21 cellular contexts compared by ENCODE assay signal in genomic region chr3:96657710-96658109, GRCh38.
DNase-seq lines count a peak whose midpoint lies in the region; ATAC-seq and TF ChIP-seq lines count a peak whose summit lies in the region.
"Had no signal": no experiment of that assay in that cellular context is flagged by ENCODE, and none has a peak within 500 bp of the region (broad histone marks: within the 10 kb centered on the region; RNA-seq: fewer than 3 reads in every experiment).

No MANE protein-coding gene starts in this region.

- H3K27ac Mint-ChIP-seq in GM23338, result no peak overlapping the region
- H3K27ac Mint-ChIP-seq: CD14-positive monocyte; T-helper 2 cell treated with Interferon-gamma antibody and Interleukin-4, amounts not matched to agents 5 μg/mL and 100 μg/mL, for 36 hours had no signal

- H3K4me1 ChIP-seq in GM23338 (ENCODE audit: insufficient read depth) (peaks cover 10% of the 10 kb centered on the region), aorta (ENCODE audit: control insufficient read depth in 1 of 2, insufficient read depth in 2 of 2, low read length in 2 of 2) (no peaks in the 10 kb centered on the region), PC-3 (ENCODE audit: insufficient read depth, low read length) (no peaks in the 10 kb centered on the region)

- no peaks in the 10 kb centered on the region for H3F3A ChIP-seq in GM23338 (replicated peaks; ENCODE audit: low read depth)
- H3F3A ChIP-seq in PC-3 (ENCODE audit: low read length, unreplicated experiment), result no peaks in the 10 kb centered on the region

- no peaks in the 10 kb centered on the region for H3K79me2 ChIP-seq in GM23338 (replicated peaks; ENCODE audit: insufficient read depth)
- H3K79me2 ChIP-seq in PC-3 (ENCODE audit: low read length), result no peaks in the 10 kb centered on the region

- peak; percentile 6 for DNase-seq in DMS53 (lab: John Stamatoyannopoulos, UW)
- DNase-seq in DMS53 treated with DMSO at 0.1 percent for 48 hours (lab: John Stamatoyannopoulos, UW; ENCODE audit: unreplicated experiment), result no peak
- peak; percentile 65 for DNase-seq in GM23338 (ENCODE audit: low spot score)
- DNase-seq in NCI-H2227 treated with DMSO at 0.1 percent for 48 hours (lab: John Stamatoyannopoulos, UW), result peak; percentile 31
- DNase-seq in iPS DF 19.7 (ENCODE audit: low read depth, low spot score), result peak; percentile 15
- no peak for DNase-seq in aorta
- no peak for DNase-seq in HEK293T (ENCODE audit: extremely low spot score)
- no peak for DNase-seq in PC-3
- DNase-seq: DND-41, H7, NCI-H1092 treated with DMSO at 0.1 percent for 48 hours, NCI-H1694, NCI-H2171, NCI-H446 treated with DMSO at 0.1 percent for 48 hours, NCI-H774 had no signal

- no TSS peak for BruUV-seq in PC-3 (replicated peaks; lab: Mats Ljungman, UMichigan)

- peaks cover 24% of the 10 kb centered on the region for H3K9me3 Mint-ChIP-seq in GM23338

- H2AFZ ChIP-seq in GM23338 (no peak overlapping the region), PC-3 (ENCODE audit: low read length) (no peak overlapping the region)

- H3K27ac ChIP-seq in GM23338 (ENCODE audit: low read depth), result no peak overlapping the region
- no peak overlapping the region for H3K27ac ChIP-seq in aorta (ENCODE audit: low read depth in 1 of 2, low read length in 2 of 2)
- no peak overlapping the region for H3K27ac ChIP-seq in PC-3 (ENCODE audit: low read length)
- H3K27ac ChIP-seq: 22Rv1, SK-N-MC had no signal

- CTCF ChIA-PET in HEK293T (lab: Yijun Ruan, JAX), result no interaction called here
- CTCF ChIA-PET in PC-3 (lab: Charles Lee), result no interaction called here

- intact Hi-C loops in aorta (cut with DNase I), result no loop called here
- intact Hi-C loops in PC-3 (cut with micrococcal nuclease), result no loop called here

- peak; percentile 54; the same call in 2 of the 3 replicates for ATAC-seq in GM23338
- no peak for ATAC-seq in aorta (ENCODE audit: low FRiP score)
- ATAC-seq in PC-3, result no peak
- ATAC-seq: Panc1, Right ventricle myocardium inferior had no signal

- TF ChIP-seq CTCF in GM23338 (conservative IDR thresholded peaks at IDR 0.05; ENCODE audit: low read depth in 2 of 2) (no peak), PC-3 (conservative IDR thresholded peaks at IDR 0.05; ENCODE audit: low read depth, low read length) (no peak)

- POLR2A ChIA-PET in HEK293T (lab: Yijun Ruan, JAX), result no interaction called here
- POLR2A ChIA-PET in PC-3 (lab: Charles Lee; ENCODE audit: unreplicated experiment), result no interaction called here

- no peak overlapping the region for H3K4me3 ChIP-seq in GM23338
- no peak overlapping the region for H3K4me3 ChIP-seq in aorta (ENCODE audit: low read length in 2 of 2)
- no peak overlapping the region for H3K4me3 ChIP-seq in PC-3 (ENCODE audit: low read length)
- H3K4me3 ChIP-seq: SK-N-MC had no signal

- H4K20me1 ChIP-seq in GM23338 (replicated peaks; ENCODE audit: insufficient read depth), result no peaks in the 10 kb centered on the region
- no peaks in the 10 kb centered on the region for H4K20me1 ChIP-seq in PC-3 (ENCODE audit: low read length)

- H3K4me3 Mint-ChIP-seq in GM23338, result no peak overlapping the region
- H3K4me3 Mint-ChIP-seq: CD14-positive monocyte; T-helper 2 cell treated with Interferon-gamma antibody and Interleukin-4, amounts not matched to agents 5 μg/mL and 100 μg/mL, for 36 hours had no signal

- H3K27me3 ChIP-seq in GM23338 (ENCODE audit: insufficient read depth), result no peaks in the 10 kb centered on the region
- H3K27me3 ChIP-seq in aorta (ENCODE audit: control insufficient read depth in 1 of 2, insufficient read depth in 2 of 2, low read length in 1 of 2), result peaks cover 0 to 2% of the 10 kb centered on the region in 2 donors
- H3K27me3 ChIP-seq in PC-3 (ENCODE audit: low read length), result no peaks in the 10 kb centered on the region

- H3K4me1 Mint-ChIP-seq in GM23338, result peaks cover 6% of the 10 kb centered on the region; the same call in 2 of the 3 replicates
- H3K4me1 Mint-ChIP-seq: CD14-positive monocyte had no signal

- H3K9me2 ChIP-seq in GM23338 (ENCODE audit: insufficient read depth), result no peaks in the 10 kb centered on the region; the same call in 1 of the 2 replicates
- H3K9me2 ChIP-seq in PC-3 (replicated peaks; ENCODE audit: low read length), result no peaks in the 10 kb centered on the region

- peaks cover 21% of the 10 kb centered on the region for H3K36me3 Mint-ChIP-seq in GM23338 (ENCODE audit: low read depth)
- H3K36me3 Mint-ChIP-seq: CD14-positive monocyte had no signal

- H3K27me3 Mint-ChIP-seq in GM23338 (ENCODE audit: insufficient read depth, low read depth, poor library complexity), result peaks cover 2% of the 10 kb centered on the region

- H3K4me2 ChIP-seq in GM23338, result no peak overlapping the region
- H3K4me2 ChIP-seq in PC-3 (ENCODE audit: low read length), result no peak overlapping the region

- H3K9me3 ChIP-seq in aorta (ENCODE audit: control insufficient read depth, low read length) (peaks cover 3% of the 10 kb centered on the region), PC-3 (ENCODE audit: low read length) (no peaks in the 10 kb centered on the region)

- WGBS in aorta, 2 donors, result 81 to 85% methylated on average over 8 of the region's 8 CpGs

- H3K9ac ChIP-seq in PC-3 (ENCODE audit: low read length), result no peak overlapping the region

- H3K36me3 ChIP-seq in GM23338 (ENCODE audit: insufficient read depth) (no peaks in the 10 kb centered on the region), aorta (ENCODE audit: control insufficient read depth in 1 of 2, insufficient read depth in 2 of 2, low read length in 1 of 2) (no peaks in the 10 kb centered on the region), PC-3 (ENCODE audit: low read depth, low read length) (no peaks in the 10 kb centered on the region)

TF ChIP-seq in GM23338, 12 proteins besides CTCF, POLR2A, EP300 and RAD21 (continues in another document):
- TF ChIP-seq, protein P1, sequence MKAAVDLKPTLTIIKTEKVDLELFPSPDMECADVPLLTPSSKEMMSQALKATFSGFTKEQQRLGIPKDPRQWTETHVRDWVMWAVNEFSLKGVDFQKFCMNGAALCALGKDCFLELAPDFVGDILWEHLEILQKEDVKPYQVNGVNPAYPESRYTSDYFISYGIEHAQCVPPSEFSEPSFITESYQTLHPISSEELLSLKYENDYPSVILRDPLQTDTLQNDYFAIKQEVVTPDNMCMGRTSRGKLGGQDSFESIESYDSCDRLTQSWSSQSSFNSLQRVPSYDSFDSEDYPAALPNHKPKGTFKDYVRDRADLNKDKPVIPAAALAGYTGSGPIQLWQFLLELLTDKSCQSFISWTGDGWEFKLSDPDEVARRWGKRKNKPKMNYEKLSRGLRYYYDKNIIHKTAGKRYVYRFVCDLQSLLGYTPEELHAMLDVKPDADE (IDR thresholded peaks at IDR 0.05), result no peak
- TF ChIP-seq NANOG (IDR thresholded peaks at IDR 0.05; ENCODE audit: borderline replicate concordance) (no peak), JUNB (IDR thresholded peaks at IDR 0.05; ENCODE audit: unreplicated experiment) (no peak), POLR2AphosphoS5 (IDR thresholded peaks at IDR 0.05; ENCODE audit: low read depth) (no peak), STAT1 (IDR thresholded peaks at IDR 0.05; ENCODE audit: unreplicated experiment) (no peak), ZNF114 (CRISPR knock-in tag; IDR thresholded peaks at IDR 0.05) (no peak), ZNF331 (CRISPR knock-in tag; IDR thresholded peaks at IDR 0.05; ENCODE audit: low read depth) (no peak), EZH2phosphoT487 (IDR thresholded peaks at IDR 0.05; ENCODE audit: unreplicated experiment) (no peak)

TF ChIP-seq in HEK293T, 16 proteins besides CTCF, POLR2A, EP300 and RAD21:
- TF ChIP-seq ARNT (IDR thresholded peaks at IDR 0.05) (no peak), L3MBTL2 (conservative IDR thresholded peaks at IDR 0.05) (no peak), HDGF (IDR thresholded peaks at IDR 0.05; ENCODE audit: borderline replicate concordance) (no peak), TARDBP (IDR thresholded peaks at IDR 0.05) (no peak), FOXM1 (IDR thresholded peaks at IDR 0.05; ENCODE audit: borderline replicate concordance) (no peak), FOXA1 (IDR thresholded peaks at IDR 0.05) (no peak), NFRKB (IDR thresholded peaks at IDR 0.05) (no peak)

Comparison
In these comparisons a context has a peak if more than half of its experiments do, and no peak if none do; other contexts are left out.
1. DNase-seq: peak in DMS53 (single experiment), GM23338 (single experiment), NCI-H2227 treated with DMSO at 0.1 percent for 48 hours (single experiment) and iPS DF 19.7 (single experiment); none in DMS53 treated with DMSO at 0.1 percent for 48 hours (single experiment), aorta (0 of 2), HEK293T (single experiment) and PC-3 (single experiment).